ENCODE assay signal across 8 cellular contexts in the genomic region with DNA sequence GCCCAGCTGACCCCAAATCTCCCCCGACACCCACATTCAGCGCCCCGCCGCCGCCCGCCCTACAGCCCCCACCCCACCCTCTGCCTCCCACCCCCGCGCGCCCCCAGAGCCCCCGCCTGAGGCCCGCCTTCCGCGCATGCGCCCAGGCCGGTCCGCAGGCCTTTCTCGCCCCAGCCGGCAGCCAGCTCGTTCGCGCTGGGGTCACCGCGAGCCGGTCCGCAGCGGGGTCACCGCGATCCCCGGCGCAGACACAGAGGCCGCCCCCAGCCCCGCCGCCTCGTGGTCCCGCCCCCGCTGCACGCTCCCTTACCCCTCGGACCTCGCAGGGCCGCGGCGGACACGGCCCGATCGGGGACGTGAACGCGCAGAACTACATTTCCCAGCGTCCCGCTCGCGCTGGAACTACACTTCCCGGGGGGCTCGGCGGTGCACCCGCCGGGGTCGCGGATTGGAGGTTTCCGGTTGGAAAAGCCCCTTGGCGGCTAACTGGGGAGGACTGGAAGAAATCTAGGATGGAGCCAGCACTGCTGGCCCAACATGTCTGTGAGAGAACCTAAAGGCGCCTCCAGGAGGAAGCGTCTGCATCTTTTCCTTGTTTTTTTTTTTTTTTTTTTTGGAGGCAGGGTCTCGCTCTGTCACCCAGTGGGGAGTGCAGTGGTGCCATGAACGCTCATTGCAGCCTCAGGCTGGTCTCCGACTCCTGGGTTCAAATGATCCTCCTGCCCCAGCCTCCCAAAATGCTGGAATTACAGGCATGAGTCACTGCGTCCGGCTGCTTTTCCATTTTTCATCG. TPM values are rescaled to one million over a fixed set of nuclear protein-coding genes. Genes with fewer than 3 reads are reported as not detected.
DNase-seq lines count a peak whose midpoint lies in the region; ATAC-seq and TF ChIP-seq lines count a peak whose summit lies in the region.

A gene (minus strand): TSS at position 374 of the 793 bp plus-strand sequence. CDS start 10,671 bp downstream, outside the sequence.

- CTCF ChIA-PET in RWPE1 (lab: Yijun Ruan, JAX), result no interaction called here

- ATAC-seq in GM21619 (IDR thresholded peaks at IDR 0.05; ENCODE audit: unreplicated experiment), result peak; percentile 96

- H3K36me3 ChIP-seq in neuron (ENCODE audit: insufficient read depth, low read length) (no peaks in the 10 kb centered on the region), stomach smooth muscle (ENCODE audit: control insufficient read depth in 2 of 2, insufficient read depth in 2 of 2, low read length in 2 of 2) (no peaks in the 10 kb centered on the region)

- peak within 1 kb of the TSS; percentile 85 to 87 for H3K9ac ChIP-seq in stomach smooth muscle (ENCODE audit: low read length in 2 of 2)

- no peak for TF ChIP-seq CTCF in RWPE1 (conservative IDR thresholded peaks at IDR 0.05; ENCODE audit: low read depth)

- DNase-seq in DMS79 treated with DMSO at 0.1 percent for 48 hours (lab: John Stamatoyannopoulos, UW) (peak; percentile 78), RWPE1 (ENCODE audit: low spot score) (peak; percentile 88), foreskin melanocyte (peak; percentile 82)
- peak; percentile 57 for DNase-seq in Jurkat, Clone E6-1 (ENCODE audit: low read depth, low spot score)
- DNase-seq in activated naive CD4-positive, alpha-beta T cell (lab: John Stamatoyannopoulos, UW), result peak; percentile 49 to 73 (median 64)

- H3K4me1 ChIP-seq in neuron (ENCODE audit: insufficient read depth, low read length) (peaks cover 8% of the 10 kb centered on the region), stomach smooth muscle (ENCODE audit: control insufficient read depth, insufficient read depth, low read length) (peaks cover 15% of the 10 kb centered on the region)

- H2AFZ ChIP-seq in neuron (ENCODE audit: low read depth, low read length), result peak within 1 kb of the TSS; percentile 96

- peak within 1 kb of the TSS; percentile 87 for H3K27ac ChIP-seq in RWPE1
- H3K27ac ChIP-seq in stomach smooth muscle (ENCODE audit: low read length), result peak within 1 kb of the TSS; percentile 67

- H3K9me3 ChIP-seq in neuron (ENCODE audit: low read length) (peaks cover 33% of the 10 kb centered on the region), stomach smooth muscle (ENCODE audit: control insufficient read depth in 2 of 2, low read length in 2 of 2) (peaks cover 0 to 5% of the 10 kb centered on the region in 2 donors)

- H3K4me3 ChIP-seq in Jurkat, Clone E6-1 (ENCODE audit: low read length), result peak within 1 kb of the TSS; percentile 57
- H3K4me3 ChIP-seq in neuron (ENCODE audit: low read length) (peak within 1 kb of the TSS; percentile 75), stomach smooth muscle (ENCODE audit: low read length in 2 of 2) (peak within 1 kb of the TSS; percentile 97 to 99)

- no peaks in the 10 kb centered on the region for H3K27me3 ChIP-seq in neuron (ENCODE audit: insufficient read depth, low read length)
- H3K27me3 ChIP-seq in stomach smooth muscle (ENCODE audit: control insufficient read depth in 1 of 2, insufficient read depth in 2 of 2, low read length in 2 of 2), result no peaks in the 10 kb centered on the region

- POLR2A ChIA-PET in RWPE1 (lab: Yijun Ruan, JAX; ENCODE audit: low non-redundant PET), result no interaction called here

RNA-seq across cellular contexts. Expression of the gene that starts here (rescaled TPM):
- 2.1 TPM for polyA plus RNA-seq in Jurkat, Clone E6-1 (2012; ENCODE audit: insufficient read depth, insufficient read length)

Comparison
In these comparisons a context has a peak if more than half of its experiments do, and no peak if none do; other contexts are left out.
1. Peak in every context shown above with its lines: DNase-seq, ATAC-seq, H3K4me3 ChIP-seq and H3K27ac ChIP-seq.